1 cellular context compared by ENCODE assay signal in genomic region chr5:134608555-134608954, GRCh38.
TF ChIP-seq lines count a peak whose summit lies in the region.

No MANE protein-coding gene starts in this region.

TF ChIP-seq in SK-N-SH treated with all-trans-retinoic acid at 6 μM for 48 hours, 23 proteins besides CTCF, POLR2A, EP300 and RAD21 (continued from another document):
- no peak for TF ChIP-seq TSHZ2 (CRISPR knock-in tag; IDR thresholded peaks at IDR 0.05)
- no peak for TF ChIP-seq ZFP30 (CRISPR knock-in tag; IDR thresholded peaks at IDR 0.05)
- no peak for TF ChIP-seq POU6F1 (CRISPR knock-in tag; IDR thresholded peaks at IDR 0.05; ENCODE audit: borderline replicate concordance, low read depth)
- TF ChIP-seq ISL1 (CRISPR knock-in tag; IDR thresholded peaks at IDR 0.05): no peak
- no peak for TF ChIP-seq BACH2 (CRISPR knock-in tag; IDR thresholded peaks at IDR 0.05; ENCODE audit: borderline replicate concordance)
- no peak for TF ChIP-seq CSRNP3 (CRISPR knock-in tag; IDR thresholded peaks at IDR 0.05)
- no peak for TF ChIP-seq SNAI2 (CRISPR knock-in tag; IDR thresholded peaks at IDR 0.05)
- no peak for TF ChIP-seq PPARA (CRISPR knock-in tag; IDR thresholded peaks at IDR 0.05; ENCODE audit: borderline replicate concordance)
- no peak for TF ChIP-seq OSR1 (CRISPR knock-in tag; IDR thresholded peaks at IDR 0.05)
- no peak for TF ChIP-seq ZNF70 (CRISPR knock-in tag; IDR thresholded peaks at IDR 0.05)
